Comparison of ENCODE assay signal across 10 cellular contexts in genomic region chr19:13865243-13865577, GRCh38. TPM values are rescaled to one million over a fixed set of nuclear protein-coding genes. Genes with fewer than 3 reads are reported as not detected.
DNase-seq lines count a peak whose midpoint lies in the region; ATAC-seq and TF ChIP-seq lines count a peak whose summit lies in the region.
"Had no signal": no experiment of that assay in that cellular context is flagged by ENCODE, and none has a peak within 500 bp of the region (broad histone marks: within the 10 kb centered on the region; RNA-seq: fewer than 3 reads in every experiment).

No MANE protein-coding gene starts in this region.

- intact Hi-C loops in dorsolateral prefrontal cortex (cut with DNase I): loop anchor here in 1 of 2 donors (10.0 kb wide), 1 partner anchor 590 kb away; no protein-coding TSS in a partner anchor
- intact Hi-C loops in ovary (cut with DNase I): loop anchor here in 3 of 4 donors (5.0 to 10.0 kb wide), 5 partner anchors 60 to 700 kb away; partner anchors contain the start of gene C19orf53 (in 1 of the 3)

- H3K27ac ChIP-seq in HUES64 (ENCODE audit: low read depth, low read length) (no peak overlapping the region), dorsolateral prefrontal cortex (peak overlapping the region in 28 of 59 donors; percentile 10 to 87 (median 71)), ovary (no peak overlapping the region)

- no peaks in the 10 kb centered on the region for H3K9me3 ChIP-seq in HUES64 (ENCODE audit: insufficient read depth, low read depth, low read length)
- H3K9me3 ChIP-seq in ovary: no peaks in the 10 kb centered on the region

- no peak for TF ChIP-seq EP300 in ovary (IDR thresholded peaks at IDR 0.05)

- no peak overlapping the region for H3K9ac ChIP-seq in HUES64 (ENCODE audit: low read depth, low read length)

- no peak for TF ChIP-seq POLR2A in ovary (IDR thresholded peaks at IDR 0.05)

- no peak for DNase-seq in AG09309 (ENCODE audit: low read depth)
- no peak for DNase-seq in dorsolateral prefrontal cortex
- no peak for DNase-seq in ovary
- DNase-seq in stimulated activated CD8-positive, alpha-beta memory T cell treated with anti-CD3 and anti-CD28 coated beads, Interleukin-4, amount 100 ng/mL, for 48 hours: no peak
- no peak for DNase-seq in stimulated activated CD4-positive, alpha-beta T cell treated with anti-CD3 and anti-CD28 coated beads, Interleukin-2, amount 100 ng/mL, for 24 hours
- no peak for DNase-seq in kidney glomerular epithelial cell (lab: John Stamatoyannopoulos, UW)
- DNase-seq: naive B cell, NCI-H1092 treated with DMSO at 0.1 percent for 48 hours had no signal

- H3K4me1 ChIP-seq in HUES64 (ENCODE audit: insufficient read depth, low read length) (peaks cover 11% of the 10 kb centered on the region), ovary (ENCODE audit: insufficient read depth) (no peaks in the 10 kb centered on the region)

- TF ChIP-seq CTCF in AG09309 (IDR thresholded peaks at IDR 0.05; ENCODE audit: control insufficient read depth, insufficient read depth, low read depth, low read length, missing control alignments) (no peak), dorsolateral prefrontal cortex (IDR thresholded peaks at IDR 0.05 in 54 of 56, conservative IDR thresholded peaks at IDR 0.05 in 2 of 56; ENCODE audit: low read depth in 1 of 56, partially characterized antibody in 56 of 56) (no peak), ovary (IDR thresholded peaks at IDR 0.05) (no peak)

- peaks cover 71% of the 10 kb centered on the region for H3K27me3 ChIP-seq in HUES64 (ENCODE audit: insufficient read depth, low read length)
- no peaks in the 10 kb centered on the region for H3K27me3 ChIP-seq in dorsolateral prefrontal cortex
- H3K27me3 ChIP-seq in ovary: no peaks in the 10 kb centered on the region

- WGBS in HUES64: under 1% methylated on average over 38 of the region's 52 CpGs
- 2% methylated on average over 45 of the region's 52 CpGs; no CpG with 5 or more reads in 2 of the 3 donors for WGBS in ovary, 3 donors

- no peaks in the 10 kb centered on the region for H3K36me3 ChIP-seq in HUES64 (ENCODE audit: insufficient read depth, low read length)
- no peaks in the 10 kb centered on the region for H3K36me3 ChIP-seq in ovary

- ATAC-seq in HG02759 (IDR thresholded peaks at IDR 0.05; ENCODE audit: unreplicated experiment): no peak

- H3K4me3 ChIP-seq in AG09309 (ENCODE audit: control insufficient read depth, low read depth, low read length): peak overlapping the region; percentile 58
- peak overlapping the region; percentile 45 for H3K4me3 ChIP-seq in HUES64 (ENCODE audit: low read length)
- H3K4me3 ChIP-seq in dorsolateral prefrontal cortex: peak overlapping the region in 57 of 59 donors; percentile 51 to 91 (median 72)
- peak overlapping the region; percentile 58 for H3K4me3 ChIP-seq in ovary

RNA-seq across cellular contexts. Expression of gene NANOS3, which starts 11.7 kb away (rescaled TPM):
- not detected for polyA plus RNA-seq in HUES64 (2013, experiment 1 of 2)
- polyA plus RNA-seq in HUES64 (2013, experiment 2 of 2): not detected
- 10 to 100 TPM in 110 of 120 experiments, 1 to 10 TPM in 10; 4.1 to 33.8 (median 17.0) TPM for total RNA-seq in dorsolateral prefrontal cortex
- 1 to 10 TPM in 3 of 7 donors, under 1 TPM in 1, not detected in 3; 0.98 to 2.4 (median 1.3) TPM for total RNA-seq in ovary
- under 1 TPM in 1 of 2 donors, not detected in 1; 0.30 TPM for polyA plus RNA-seq in ovary

RNA-seq across cellular contexts. Expression of gene BRME1, which starts 40.7 kb away (rescaled TPM):
- 2.2 TPM for polyA plus RNA-seq in HUES64 (2013, experiment 1 of 2)
- polyA plus RNA-seq in HUES64 (2013, experiment 2 of 2): 2.5 TPM
- total RNA-seq in dorsolateral prefrontal cortex: 10 to 100 TPM in 23 of 120 experiments, 1 to 10 TPM in 97; 2.8 to 13.5 (median 8.1) TPM
- 1 to 10 TPM; 1.3 to 3.7 (median 2.3) TPM for total RNA-seq in ovary
- polyA plus RNA-seq in ovary: 1 to 10 TPM in 1 of 2 donors, under 1 TPM in 1; 0.57 to 2.8 TPM

RNA-seq across cellular contexts. Expression of gene CC2D1A, which starts 40.8 kb away (rescaled TPM):
- polyA plus RNA-seq in HUES64 (2013, experiment 1 of 2): 16.8 TPM
- polyA plus RNA-seq in HUES64 (2013, experiment 2 of 2): 16.7 TPM
- total RNA-seq in dorsolateral prefrontal cortex (100 to 1,000 TPM in 8 of 120 experiments, 10 to 100 TPM in 112; 50.4 to 138 (median 75.1) TPM), ovary (10 to 100 TPM; 21.0 to 38.1 (median 29.7) TPM)
- polyA plus RNA-seq in ovary: 10 to 100 TPM; 13.1 to 24.1 TPM
